In the genomic region with DNA sequence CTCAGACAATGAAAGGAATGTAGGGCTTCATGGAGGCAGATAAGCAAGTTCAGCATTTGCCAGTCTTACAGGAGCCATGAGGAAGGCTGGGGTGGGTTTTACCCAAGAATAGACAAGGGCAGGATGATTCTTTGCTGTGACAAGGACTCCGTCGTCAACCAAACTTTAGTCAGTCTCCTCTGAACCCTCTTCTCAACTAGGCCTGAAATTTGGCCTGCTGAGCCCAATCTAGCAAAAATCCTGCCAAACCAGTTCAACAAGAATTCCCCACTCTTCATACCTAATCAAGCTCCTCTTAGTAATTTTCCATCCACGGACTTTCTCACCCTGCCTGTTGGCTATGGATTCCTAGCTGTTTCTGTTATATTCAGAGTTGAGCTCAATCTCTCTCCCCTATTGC, we compare ENCODE assay signal across 13 cellular contexts.
DNase-seq lines count a peak whose midpoint lies in the region; ATAC-seq and TF ChIP-seq lines count a peak whose summit lies in the region.
"Had no signal": no experiment of that assay in that cellular context is flagged by ENCODE, and none has a peak within 500 bp of the region (broad histone marks: within the 10 kb centered on the region; RNA-seq: fewer than 3 reads in every experiment).

No MANE protein-coding gene starts in this region.

- no peaks in the 10 kb centered on the region for H3K9me2 ChIP-seq in hepatocyte (replicated peaks; ENCODE audit: insufficient read depth)

- peak overlapping the region; percentile 67 for H3K27ac ChIP-seq in hepatocyte
- H3K27ac ChIP-seq in trophoblast cell (ENCODE audit: low read depth, low read length), result peak overlapping the region; percentile 89
- no peak overlapping the region for H3K27ac ChIP-seq in CD4-positive, alpha-beta memory T cell (ENCODE audit: low read depth, low read length)
- no peak overlapping the region for H3K27ac ChIP-seq in aorta (ENCODE audit: low read depth in 1 of 2, low read length in 2 of 2)

- H3K27me3 ChIP-seq in hepatocyte (no peaks in the 10 kb centered on the region), trophoblast cell (ENCODE audit: insufficient read depth, low read length) (no peaks in the 10 kb centered on the region), aorta (ENCODE audit: control insufficient read depth in 1 of 2, insufficient read depth in 2 of 2, low read length in 1 of 2) (no peaks in the 10 kb centered on the region)
- no peaks in the 10 kb centered on the region for H3K27me3 ChIP-seq in CD4-positive, alpha-beta memory T cell (ENCODE audit: insufficient read depth, low read length)

- intact Hi-C loops in CD4-positive, alpha-beta memory T cell (cut with micrococcal nuclease), result no loop called here
- intact Hi-C loops in aorta (cut with DNase I), result no loop called here

- H3K4me2 ChIP-seq in hepatocyte (no peak overlapping the region), trophoblast cell (ENCODE audit: low read length) (peak overlapping the region; percentile 59)

- H3K79me2 ChIP-seq in hepatocyte (no peaks in the 10 kb centered on the region), trophoblast cell (ENCODE audit: control insufficient read depth, insufficient read depth, low read length, poor library complexity) (no peaks in the 10 kb centered on the region)

- H3K14ac ChIP-seq in trophoblast cell (ENCODE audit: low read length), result peak overlapping the region; percentile 71

- TF ChIP-seq CTCF in hepatocyte (IDR thresholded peaks at IDR 0.05; ENCODE audit: poor library complexity), result no peak

- H4K12ac ChIP-seq in trophoblast cell (ENCODE audit: low read depth, low read length), result no peak overlapping the region

- POLR2A ChIA-PET in CD4-positive, alpha-beta memory T cell (lab: Charles Lee; ENCODE audit: partially characterized antibody), result no interaction called here

- H3K4me1 ChIP-seq in hepatocyte (ENCODE audit: insufficient read depth), result peaks cover 18% of the 10 kb centered on the region
- H3K4me1 ChIP-seq in trophoblast cell (ENCODE audit: control insufficient read depth in 1 of 2, insufficient read depth in 2 of 2, low read length in 2 of 2), result peaks cover 11 to 17% of the 10 kb centered on the region in 2 experiments
- no peaks in the 10 kb centered on the region for H3K4me1 ChIP-seq in CD4-positive, alpha-beta memory T cell (ENCODE audit: insufficient read depth, low read length)
- no peaks in the 10 kb centered on the region for H3K4me1 ChIP-seq in aorta (ENCODE audit: control insufficient read depth in 1 of 2, insufficient read depth in 2 of 2, low read length in 2 of 2)

- H3K4me3 ChIP-seq in hepatocyte, result no peak overlapping the region
- H3K4me3 ChIP-seq in trophoblast cell (ENCODE audit: low read depth, low read length), result no peak overlapping the region
- no peak overlapping the region for H3K4me3 ChIP-seq in CD4-positive, alpha-beta memory T cell (ENCODE audit: low read length in 2 of 2)
- H3K4me3 ChIP-seq in aorta (ENCODE audit: low read length in 2 of 2), result no peak overlapping the region

- H2AFZ ChIP-seq in hepatocyte (peak overlapping the region; percentile 3), trophoblast cell (ENCODE audit: insufficient read depth, low read length, poor library complexity) (peak overlapping the region; percentile 42)

- no peak overlapping the region for H4K8ac ChIP-seq in trophoblast cell (ENCODE audit: low read depth, low read length)

- no peak overlapping the region for H3K4me3 Mint-ChIP-seq in CD4-positive, alpha-beta memory T cell
- H3K4me3 Mint-ChIP-seq: CD14-positive monocyte, immature natural killer cell had no signal

- WGBS in hepatocyte (ENCODE audit: low lambda C conversion rate, missing lambda C conversion rate), result 45% methylated on average over 3 of the region's 3 CpGs
- WGBS in trophoblast cell (ENCODE audit: extremely low coverage, insufficient coverage, insufficient read length), result no CpG with 5 or more reads among the region's 3 CpGs
- 95 to 98% methylated on average over 3 of the region's 3 CpGs for WGBS in aorta, 2 donors

- peak; percentile 85 for DNase-seq in HT-29 (ENCODE audit: low spot score)
- DNase-seq in NCI-H345 (lab: John Stamatoyannopoulos, UW), result peak; percentile 77
- DNase-seq in hepatocyte (ENCODE audit: low spot score), result peak; percentile 48
- DNase-seq in trophoblast cell, result peak; percentile 94 to 99
- no peak for DNase-seq in CD4-positive, alpha-beta memory T cell
- no peak for DNase-seq in aorta
- DNase-seq: erythroblast, immature natural killer cell, NCI-H446 treated with DMSO at 0.1 percent for 48 hours had no signal

- peak overlapping the region; percentile 78 for H2BK120ac ChIP-seq in trophoblast cell (ENCODE audit: insufficient read depth, low read length, poor library complexity)

- H3K27ac Mint-ChIP-seq in CD4-positive, alpha-beta memory T cell, result no peak overlapping the region
- H3K27ac Mint-ChIP-seq: activated naive CD4-positive, alpha-beta T cell treated with anti-CD3 and anti-CD28 coated beads, Interleukin-2, amount 50 U/mL, for 72 hours; CD14-positive monocyte; immature natural killer cell had no signal

- H3K27me3 Mint-ChIP-seq in CD4-positive, alpha-beta memory T cell, result peaks cover 6 to 7% of the 10 kb centered on the region in 2 donors

- H4K91ac ChIP-seq in trophoblast cell (ENCODE audit: low read depth, low read length), result peak overlapping the region; percentile 91

- H3K9me3 ChIP-seq in hepatocyte (ENCODE audit: low read depth), result no peaks in the 10 kb centered on the region
- no peaks in the 10 kb centered on the region for H3K9me3 ChIP-seq in trophoblast cell (ENCODE audit: insufficient read depth, low read depth, low read length)
- no peaks in the 10 kb centered on the region for H3K9me3 ChIP-seq in CD4-positive, alpha-beta memory T cell (ENCODE audit: control insufficient read depth in 1 of 2, low read length in 2 of 2)
- no peaks in the 10 kb centered on the region for H3K9me3 ChIP-seq in aorta (ENCODE audit: control insufficient read depth, low read length)

- H3K9me3 Mint-ChIP-seq in CD4-positive, alpha-beta memory T cell, result peaks cover 0 to 2% (median 0%) of the 10 kb centered on the region in 8 donors
- H3K9me3 Mint-ChIP-seq: activated naive CD4-positive, alpha-beta T cell treated with anti-CD3 and anti-CD28 coated beads, Interleukin-2, amount 50 U/mL, for 72 hours; immature natural killer cell had no signal

- no peaks in the 10 kb centered on the region for H4K20me1 ChIP-seq in hepatocyte (ENCODE audit: insufficient read depth, poor library complexity, severe bottlenecking)

- H2BK12ac ChIP-seq in trophoblast cell (ENCODE audit: low read length), result no peak overlapping the region

- ATAC-seq in HG03521 (IDR thresholded peaks at IDR 0.05; ENCODE audit: unreplicated experiment) (no peak), HG02642 (IDR thresholded peaks at IDR 0.05; ENCODE audit: poor library complexity, unreplicated experiment) (no peak), aorta (ENCODE audit: low FRiP score) (no peak)
- ATAC-seq: activated naive CD4-positive, alpha-beta T cell treated with anti-CD3 and anti-CD28 coated beads, Interleukin-2, amount 50 U/mL, for 72 hours had no signal

- no peaks in the 10 kb centered on the region for H3K36me3 Mint-ChIP-seq in CD4-positive, alpha-beta memory T cell
- H3K36me3 Mint-ChIP-seq: activated naive CD4-positive, alpha-beta T cell treated with anti-CD3 and anti-CD28 coated beads, Interleukin-2, amount 50 U/mL, for 72 hours; CD14-positive monocyte; immature natural killer cell had no signal

- no peaks in the 10 kb centered on the region for H3K4me1 Mint-ChIP-seq in CD4-positive, alpha-beta memory T cell
- H3K4me1 Mint-ChIP-seq: CD14-positive monocyte, immature natural killer cell had no signal

- H3K36me3 ChIP-seq in hepatocyte (replicated peaks; ENCODE audit: insufficient read depth, low read depth) (no peaks in the 10 kb centered on the region), trophoblast cell (ENCODE audit: control insufficient read depth in 1 of 2, insufficient read depth in 2 of 2, low read length in 2 of 2) (no peaks in the 10 kb centered on the region), aorta (ENCODE audit: control insufficient read depth in 1 of 2, insufficient read depth in 2 of 2, low read length in 1 of 2) (no peaks in the 10 kb centered on the region)
- no peaks in the 10 kb centered on the region for H3K36me3 ChIP-seq in CD4-positive, alpha-beta memory T cell (ENCODE audit: insufficient read depth, low read length)

- CTCF ChIA-PET in CD4-positive, alpha-beta memory T cell (lab: Charles Lee; ENCODE audit: partially characterized antibody), result no interaction called here

- no peak overlapping the region for H3K9ac ChIP-seq in trophoblast cell (ENCODE audit: low read length)

- no peak overlapping the region for H2AK5ac ChIP-seq in trophoblast cell (ENCODE audit: low read length)

- peak overlapping the region; percentile 91 for H2BK5ac ChIP-seq in trophoblast cell (ENCODE audit: low read depth, low read length, poor library complexity)

- peaks cover 6% of the 10 kb centered on the region for H3K79me1 ChIP-seq in trophoblast cell (ENCODE audit: low read length)

- H3K18ac ChIP-seq in trophoblast cell (ENCODE audit: low read length), result no peak overlapping the region

- no peak overlapping the region for H3K23ac ChIP-seq in trophoblast cell (ENCODE audit: low read length)

- no peak overlapping the region for H3K4ac ChIP-seq in trophoblast cell (ENCODE audit: low read depth, low read length)

Comparison
In these comparisons a context has a peak if more than half of its experiments do, and no peak if none do; other contexts are left out.
1. DNase-seq: peak in HT-29 (single experiment), NCI-H345 (single experiment), hepatocyte (single experiment) and trophoblast cell (2 of 2); none in CD4-positive, alpha-beta memory T cell (0 of 5) and aorta (0 of 2).
2. H3K27ac ChIP-seq: peak in hepatocyte (single experiment) and trophoblast cell (single experiment); none in CD4-positive, alpha-beta memory T cell (single experiment) and aorta (0 of 2).